In the genomic region with DNA sequence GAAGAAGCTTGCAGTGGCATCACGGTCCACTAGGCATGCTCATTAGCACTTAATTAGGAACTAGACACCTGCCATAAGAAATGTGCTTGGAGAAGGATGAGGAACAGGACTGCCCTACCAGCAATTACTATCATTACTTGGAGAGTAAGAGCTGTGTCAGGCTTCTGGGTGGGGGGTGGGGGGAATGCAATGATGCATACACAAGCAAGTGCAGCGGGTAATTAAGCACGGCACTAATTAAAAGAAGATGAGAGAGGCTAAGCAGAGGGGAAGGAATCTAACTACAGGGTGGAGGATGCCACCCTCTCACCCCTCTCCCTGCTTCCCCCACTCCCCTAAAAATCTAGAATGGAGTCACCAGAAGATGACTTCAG, we compare ENCODE assay signal across 31 cellular contexts. TPM values are rescaled to one million over a fixed set of nuclear protein-coding genes. Genes with fewer than 3 reads are reported as not detected.
DNase-seq lines count a peak whose midpoint lies in the region; ATAC-seq and TF ChIP-seq lines count a peak whose summit lies in the region.
"Had no signal": no experiment of that assay in that cellular context is flagged by ENCODE, and none has a peak within 500 bp of the region (broad histone marks: within the 10 kb centered on the region; RNA-seq: fewer than 3 reads in every experiment).

No MANE protein-coding gene starts in this region.

- H3K27me3 Mint-ChIP-seq in memory B cell, result no peaks in the 10 kb centered on the region
- H3K27me3 Mint-ChIP-seq: activated naive CD8-positive, alpha-beta T cell had no signal

- no peak for TF ChIP-seq CTCF in AG04450 (IDR thresholded peaks at IDR 0.05; ENCODE audit: low read depth, low read length)

- H2AFZ ChIP-seq in trophoblast cell (ENCODE audit: insufficient read depth, low read length, poor library complexity), result no peak overlapping the region

- no peak overlapping the region for H3K4me2 ChIP-seq in trophoblast cell (ENCODE audit: low read length)

- no peak overlapping the region for H3K27ac Mint-ChIP-seq in memory B cell
- H3K27ac Mint-ChIP-seq: activated CD4-positive, alpha-beta T cell treated with anti-CD3 and anti-CD28 coated beads, Interleukin-2, amount 10 ng/mL, durations not matched to agents 7 days and 5 days; activated naive CD8-positive, alpha-beta T cell; WTC11 had no signal

- H3K4me3 ChIP-seq in AG04450 (ENCODE audit: low read depth, low read length) (no peak overlapping the region), trophoblast cell (ENCODE audit: low read depth, low read length) (no peak overlapping the region)
- H3K4me3 ChIP-seq: Peyer's patch, stomach, vagina had no signal

- H2AK5ac ChIP-seq in trophoblast cell (ENCODE audit: low read length), result no peak overlapping the region

- no peak overlapping the region for H3K4ac ChIP-seq in trophoblast cell (ENCODE audit: low read depth, low read length)

- peaks cover 16% of the 10 kb centered on the region for H3K36me3 Mint-ChIP-seq in memory B cell
- H3K36me3 Mint-ChIP-seq: activated naive CD8-positive, alpha-beta T cell had no signal

- no peaks in the 10 kb centered on the region for H3K9me3 ChIP-seq in AG04450 (ENCODE audit: control insufficient read depth, insufficient read depth, low read length)
- no peaks in the 10 kb centered on the region for H3K9me3 ChIP-seq in trophoblast cell (ENCODE audit: insufficient read depth, low read depth, low read length)
- H3K9me3 ChIP-seq: neutrophil, Peyer's patch, stomach, vagina had no signal

- CTCF ChIA-PET in AG04450 (lab: Charles Lee), result no interaction called here

- H3K14ac ChIP-seq in trophoblast cell (ENCODE audit: low read length), result no peak overlapping the region

- no peak for DNase-seq in AG04450 (ENCODE audit: low read depth, low spot score)
- peak; percentile 23 for DNase-seq in G401 (ENCODE audit: low spot score)
- DNase-seq in RKO (ENCODE audit: low spot score), result peak; percentile 7
- DNase-seq in memory B cell (ENCODE audit: low spot score in 2 of 2), result no peak
- no peak for DNase-seq in T-helper 9 cell
- DNase-seq in DMS114 treated with DMSO at 0.1 percent for 48 hours (lab: John Stamatoyannopoulos, UW; ENCODE audit: unreplicated experiment), result no peak
- DNase-seq in trophoblast cell, result no peak
- DNase-seq: ACHN; activated CD4-positive, alpha-beta T cell treated with anti-CD3 and anti-CD28 coated beads, Interleukin-2, amount 10 ng/mL, durations not matched to agents 7 days and 5 days; activated effector memory CD4-positive, alpha-beta T cell treated with Interleukin-2 at 50 U/mL for 16 hours; anterior cingulate cortex; C1 segment of cervical spinal cord; effector CD8-positive, alpha-beta T cell; GOT3; KBM-7; NCI-H1092 treated with DMSO at 0.1 percent for 48 hours; NCI-H1930; NCI-H526 treated with DMSO at 0.1 percent for 48 hours; Peyer's patch; SIG-M5; stimulated activated CD4-positive, alpha-beta T cell treated with anti-CD3 and anti-CD28 coated beads, Interleukin-4, amount 100 ng/mL, for 1 hour; stomach; T1000 had no signal

- in situ Hi-C loops in G401 (cut with HindIII; ENCODE audit: low sequenced_read_pairs), result no loop called here

- H2BK5ac ChIP-seq in trophoblast cell (ENCODE audit: low read depth, low read length, poor library complexity), result no peak overlapping the region

- ATAC-seq in memory B cell (ENCODE audit: low read depth), result peak; percentile 53
- no peak for ATAC-seq in HG03108 (IDR thresholded peaks at IDR 0.05; ENCODE audit: unreplicated experiment)
- ATAC-seq: sciatic nerve, WTC11 had no signal

- H3K23ac ChIP-seq in trophoblast cell (ENCODE audit: low read length), result no peak overlapping the region

- H3K79me2 ChIP-seq in trophoblast cell (ENCODE audit: control insufficient read depth, insufficient read depth, low read length, poor library complexity), result no peaks in the 10 kb centered on the region

- peaks cover 25% of the 10 kb centered on the region for H3K4me1 Mint-ChIP-seq in memory B cell
- H3K4me1 Mint-ChIP-seq: activated CD4-positive, alpha-beta T cell treated with anti-CD3 and anti-CD28 coated beads, Interleukin-2, amount 10 ng/mL, durations not matched to agents 7 days and 5 days had no signal

- no peaks in the 10 kb centered on the region for H3K79me1 ChIP-seq in trophoblast cell (ENCODE audit: low read length)

- no peak overlapping the region for H2BK12ac ChIP-seq in trophoblast cell (ENCODE audit: low read length)

- no peaks in the 10 kb centered on the region for H3K27me3 ChIP-seq in AG04450 (ENCODE audit: control insufficient read depth, insufficient read depth, low read length)
- H3K27me3 ChIP-seq in trophoblast cell (ENCODE audit: insufficient read depth, low read length), result no peaks in the 10 kb centered on the region
- H3K27me3 ChIP-seq: neutrophil, Peyer's patch, stomach, vagina had no signal

- no peak overlapping the region for H3K4me3 Mint-ChIP-seq in memory B cell
- H3K4me3 Mint-ChIP-seq: activated CD4-positive, alpha-beta T cell treated with anti-CD3 and anti-CD28 coated beads, Interleukin-2, amount 10 ng/mL, durations not matched to agents 7 days and 5 days; activated naive CD8-positive, alpha-beta T cell; WTC11 had no signal

- POLR2A ChIA-PET in AG04450 (lab: Yijun Ruan, JAX), result no interaction called here

- no peak overlapping the region for H4K8ac ChIP-seq in trophoblast cell (ENCODE audit: low read depth, low read length)

- no peak overlapping the region for H4K12ac ChIP-seq in trophoblast cell (ENCODE audit: low read depth, low read length)

- H3K27ac ChIP-seq in AG04450 (ENCODE audit: low read depth, low read length) (peak overlapping the region; percentile 48), trophoblast cell (ENCODE audit: low read depth, low read length) (no peak overlapping the region)
- H3K27ac ChIP-seq: epithelial cell of prostate, neutrophil, Peyer's patch, stomach, vagina had no signal

- H3K9me3 Mint-ChIP-seq in memory B cell, result no peaks in the 10 kb centered on the region
- H3K9me3 Mint-ChIP-seq: activated CD4-positive, alpha-beta T cell treated with anti-CD3 and anti-CD28 coated beads, Interleukin-2, amount 10 ng/mL, durations not matched to agents 7 days and 5 days; WTC11 had no signal

- WGBS in trophoblast cell (ENCODE audit: extremely low coverage, insufficient coverage, insufficient read length), result no CpG with 5 or more reads among the region's 3 CpGs

- H4K91ac ChIP-seq in trophoblast cell (ENCODE audit: low read depth, low read length), result no peak overlapping the region

- H3K9ac ChIP-seq in trophoblast cell (ENCODE audit: low read length), result no peak overlapping the region

- peaks cover 9 to 12% of the 10 kb centered on the region in 2 experiments for H3K36me3 ChIP-seq in trophoblast cell (ENCODE audit: control insufficient read depth in 1 of 2, insufficient read depth in 2 of 2, low read length in 2 of 2)
- H3K36me3 ChIP-seq: neutrophil, Peyer's patch had no signal

- peaks cover 5 to 9% of the 10 kb centered on the region in 2 experiments for H3K4me1 ChIP-seq in trophoblast cell (ENCODE audit: control insufficient read depth in 1 of 2, insufficient read depth in 2 of 2, low read length in 2 of 2)
- H3K4me1 ChIP-seq: vagina had no signal

- H2BK120ac ChIP-seq in trophoblast cell (ENCODE audit: insufficient read depth, low read length, poor library complexity), result no peak overlapping the region

- no peak overlapping the region for H3K18ac ChIP-seq in trophoblast cell (ENCODE audit: low read length)

RNA-seq across cellular contexts. Expression of a gene that starts 53.1 kb away (rescaled TPM):
- polyA plus RNA-seq in AG04450 (2011; rRNA removed), result 42.8 and 44.0 TPM in 2 replicates
- 47.7 and 60.4 TPM in 2 replicates for polyA minus RNA-seq in AG04450 (2011; rRNA and poly(A)+ RNA removed)
- total RNA-seq in G401 (2014; rRNA removed; shearing (Covaris generic)), result 9.0 and 13.6 TPM in 2 replicates
- polyA plus RNA-seq in trophoblast cell (2013), result 62.1 and 62.2 TPM in 2 replicates
- total RNA-seq: activated CD8-positive, alpha-beta memory T cell treated with anti-CD3 and anti-CD28 coated beads for 36 hours had no signal

Comparison
In these comparisons a context has a peak if more than half of its experiments do, and no peak if none do; other contexts are left out.
1. DNase-seq: peak in G401 (single experiment) and RKO (single experiment); none in AG04450 (single experiment), memory B cell (0 of 2), T-helper 9 cell (single experiment), DMS114 treated with DMSO at 0.1 percent for 48 hours (single experiment) and trophoblast cell (0 of 2).